ENCODE assay signal across 7 cellular contexts in the genomic region with DNA sequence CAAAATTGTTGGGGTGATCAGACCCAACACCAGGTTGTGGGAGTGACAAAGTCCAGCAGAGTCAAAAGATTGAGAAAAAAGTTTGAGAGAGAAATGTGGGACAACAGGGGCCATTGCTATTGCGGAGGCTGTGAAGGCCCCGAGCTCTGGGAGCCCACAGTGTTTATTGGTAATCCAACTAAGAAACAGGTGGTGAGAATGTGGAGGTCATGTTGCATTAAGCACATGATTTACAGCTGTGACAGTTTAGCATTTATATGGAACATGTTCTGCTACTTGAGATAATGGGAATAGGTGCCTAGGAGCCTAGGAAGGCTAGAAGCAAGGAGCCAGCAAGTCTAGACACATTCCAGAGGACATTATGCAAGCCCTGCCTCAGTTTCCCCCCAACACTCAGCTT. TPM values are rescaled to one million over a fixed set of nuclear protein-coding genes. Genes with fewer than 3 reads are reported as not detected.
"Had no signal": no experiment of that assay in that cellular context is flagged by ENCODE, and none has a peak within 500 bp of the region (broad histone marks: within the 10 kb centered on the region; RNA-seq: fewer than 3 reads in every experiment).

No MANE protein-coding gene starts in this region.

RNA-seq across cellular contexts. Expression of a gene that starts 36.7 kb away (rescaled TPM):
- total RNA-seq: activated CD4-positive, alpha-beta memory T cell treated with anti-CD3 and anti-CD28 coated beads, Interleukin-2, amount 10 ng/mL, durations not matched to agents 7 days and 5 days; activated CD8-positive, alpha-beta memory T cell treated with anti-CD3 and anti-CD28 coated beads, Interleukin-2, amount 10 ng/mL, durations not matched to agents 7 days and 5 days; activated naive CD8-positive, alpha-beta T cell treated with anti-CD3 and anti-CD28 coated beads, Interleukin-2, amount 10 ng/mL, durations not matched to agents 7 days and 5 days; activated T-helper 17 cell treated with anti-CD3 and anti-CD28 coated beads, Interleukin-2, amount 50 U/mL, for 72 hours; ascending aorta; body of pancreas; PC-9 had no signal
